7 cellular contexts compared by ENCODE assay signal in genomic region chr17:57084361-57084801, GRCh38. TPM values are rescaled to one million over a fixed set of nuclear protein-coding genes. Genes with fewer than 3 reads are reported as not detected.
DNase-seq lines count a peak whose midpoint lies in the region; ATAC-seq and TF ChIP-seq lines count a peak whose summit lies in the region.

No MANE protein-coding gene starts in this region.

- no peaks in the 10 kb centered on the region for H3F3A ChIP-seq in Loucy (ENCODE audit: low read depth)

- peak overlapping the region; percentile 93 for H3K4me2 ChIP-seq in Loucy (ENCODE audit: low read depth, low read length, poor library complexity, severe bottlenecking)

- no peak for DNase-seq in omental fat pad (ENCODE audit: low spot score)
- no peak for DNase-seq in stimulated activated CD4-positive, alpha-beta T cell treated with anti-CD3 and anti-CD28 coated beads, Interleukin-2, amount 100 ng/mL, for 24 hours
- DNase-seq in activated gamma-delta T cell treated with Interleukin-2 at 50 U/mL for 16 hours, result no peak

- TF ChIP-seq CTCF in Loucy (conservative IDR thresholded peaks at IDR 0.05; ENCODE audit: low read length) (no peak), omental fat pad (IDR thresholded peaks at IDR 0.05) (no peak)

- H4K20me1 ChIP-seq in Loucy (ENCODE audit: insufficient read depth, low read length, poor library complexity, severe bottlenecking), result peaks cover 29% of the 10 kb centered on the region

- peak overlapping the region; percentile 89 for H3K9ac ChIP-seq in Loucy (ENCODE audit: low read depth, low read length, poor library complexity, severe bottlenecking)
- peak overlapping the region; percentile 89 for H3K9ac ChIP-seq in endocrine pancreas (ENCODE audit: control insufficient read depth, insufficient read depth, low read length)

- peak overlapping the region; percentile 99 for H2AFZ ChIP-seq in Loucy (ENCODE audit: low read length)

- H3K9me3 ChIP-seq in Loucy (ENCODE audit: insufficient read depth, low read depth, low read length) (no peaks in the 10 kb centered on the region), endocrine pancreas (ENCODE audit: control insufficient read depth, low read length) (no peaks in the 10 kb centered on the region)

- H3K79me2 ChIP-seq in Loucy (ENCODE audit: insufficient read depth, low read length), result peaks cover 44% of the 10 kb centered on the region

- H3K36me3 ChIP-seq in Loucy (ENCODE audit: insufficient read depth, low read length) (no peaks in the 10 kb centered on the region), endocrine pancreas (ENCODE audit: control insufficient read depth, insufficient read depth, low read length) (no peaks in the 10 kb centered on the region)

- ATAC-seq in GM19438 (IDR thresholded peaks at IDR 0.05; ENCODE audit: low read depth, unreplicated experiment) (peak; percentile 8), omental fat pad (ENCODE audit: low FRiP score) (peak; percentile 15), GM18505 (IDR thresholded peaks at IDR 0.05; ENCODE audit: unreplicated experiment) (no peak)

- H3K9me2 ChIP-seq in Loucy (replicated peaks; ENCODE audit: low read depth, low read length), result no peaks in the 10 kb centered on the region

- H3K4me1 ChIP-seq in Loucy (ENCODE audit: insufficient read depth, low read length, poor library complexity, severe bottlenecking) (peaks cover 45% of the 10 kb centered on the region), endocrine pancreas (ENCODE audit: control insufficient read depth, insufficient read depth, low read length) (no peaks in the 10 kb centered on the region)

- H3K27me3 ChIP-seq in Loucy (ENCODE audit: insufficient read depth, low read length, poor library complexity, severe bottlenecking) (peaks cover 3% of the 10 kb centered on the region), endocrine pancreas (ENCODE audit: control insufficient read depth, insufficient read depth, low read length) (no peaks in the 10 kb centered on the region)

- H3K4me3 ChIP-seq in Loucy (ENCODE audit: low read length, poor library complexity, severe bottlenecking) (peak overlapping the region; percentile 93), endocrine pancreas (ENCODE audit: control insufficient read depth, insufficient read depth, low read length) (peak overlapping the region; percentile 89)

- no peak for TF ChIP-seq POLR2A in GM18505 (IDR thresholded peaks at IDR 0.05; ENCODE audit: borderline replicate concordance, extremely low read depth, insufficient read depth, insufficient read length)

RNA-seq across cellular contexts. Expression of gene AKAP1, which starts 0.7 kb away (rescaled TPM):
- 10 to 100 TPM; 29.4 to 89.0 (median 36.1) TPM for total RNA-seq in omental fat pad
